In the genomic region with DNA sequence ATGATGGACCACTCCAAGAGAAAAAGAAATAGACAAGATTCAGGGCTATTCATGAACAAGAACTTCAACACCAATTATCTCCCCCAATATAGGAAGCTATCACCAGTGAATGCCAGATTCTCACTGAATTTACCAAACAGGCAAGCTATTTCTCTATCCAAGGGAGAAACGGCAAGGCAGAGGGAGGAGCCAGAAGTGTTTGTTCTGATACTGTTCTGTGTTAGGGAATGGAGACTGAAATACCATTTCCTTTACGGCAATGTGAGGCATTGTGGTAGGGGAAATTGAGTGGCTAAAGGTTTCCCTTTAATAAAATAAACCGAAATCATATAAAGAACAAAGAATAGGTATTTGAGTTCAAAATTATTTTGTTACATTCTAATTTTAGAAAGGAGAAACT, we compare ENCODE assay signal across 24 cellular contexts.
"Had no signal": no experiment of that assay in that cellular context is flagged by ENCODE, and none has a peak within 500 bp of the region (broad histone marks: within the 10 kb centered on the region; RNA-seq: fewer than 3 reads in every experiment).

No MANE protein-coding gene starts in this region.

- H3K27ac Mint-ChIP-seq: activated B cell treated with CpG ODN at 0.5 μM for 24 hours; activated CD4-positive, alpha-beta memory T cell treated with anti-CD3 and anti-CD28 coated beads for 36 hours; activated CD4-positive, alpha-beta T cell treated with anti-CD3 and anti-CD28 coated beads, Interleukin-2, amount 10 ng/mL, durations not matched to agents 7 days and 5 days; activated naive CD4-positive, alpha-beta T cell treated with anti-CD3 and anti-CD28 coated beads, Interleukin-2, amount 50 U/mL, for 72 hours; activated naive CD8-positive, alpha-beta T cell treated with anti-CD3 and anti-CD28 coated beads, Interleukin-2, amount 50 U/mL, for 24 hours; T-helper 1 cell treated with Interleukin-12 subunit alpha and Interleukin-12 subunit beta and Interleukin-4 antibody, amounts not matched to agents 30 μg/mL and 1 μg/mL, for 36 hours had no signal

- H3K36me3 Mint-ChIP-seq: activated CD4-positive, alpha-beta memory T cell treated with anti-CD3 and anti-CD28 coated beads for 36 hours; activated naive CD4-positive, alpha-beta T cell treated with anti-CD3 and anti-CD28 coated beads, Interleukin-2, amount 50 U/mL, for 72 hours had no signal

- ATAC-seq: activated naive CD4-positive, alpha-beta T cell treated with anti-CD3 and anti-CD28 coated beads, Interleukin-2, amount 50 U/mL, for 72 hours; activated naive CD8-positive, alpha-beta T cell treated with anti-CD3 and anti-CD28 coated beads, Interleukin-2, amount 50 U/mL, for 24 hours; activated T-cell treated with anti-CD3 and anti-CD28 coated beads, Interleukin-2, amount 50 U/mL, for 4 hours had no signal

- FAIRE-seq: TTC549 had no signal

- H3K4me3 Mint-ChIP-seq: activated B cell treated with CpG ODN at 0.5 μM for 24 hours; activated CD4-positive, alpha-beta memory T cell treated with anti-CD3 and anti-CD28 coated beads for 36 hours; activated CD4-positive, alpha-beta T cell treated with anti-CD3 and anti-CD28 coated beads, Interleukin-2, amount 10 ng/mL, durations not matched to agents 7 days and 5 days; activated naive CD8-positive, alpha-beta T cell treated with anti-CD3 and anti-CD28 coated beads, Interleukin-2, amount 50 U/mL, for 24 hours; activated T-cell treated with anti-CD3 and anti-CD28 coated beads, Interleukin-2, amount 50 U/mL, for 4 hours; T-helper 1 cell treated with Interleukin-12 subunit alpha and Interleukin-12 subunit beta and Interleukin-4 antibody, amounts not matched to agents 30 μg/mL and 1 μg/mL, for 36 hours had no signal

- DNase-seq: activated B cell treated with CpG ODN at 0.5 μM for 24 hours; activated CD4-positive, alpha-beta memory T cell treated with anti-CD3 and anti-CD28 coated beads for 36 hours; activated CD4-positive, alpha-beta T cell treated with anti-CD3 and anti-CD28 coated beads, Interleukin-2, amount 10 ng/mL, durations not matched to agents 7 days and 5 days; activated CD8-positive, alpha-beta memory T cell treated with anti-CD3 and anti-CD28 coated beads for 24 hours; activated effector memory CD4-positive, alpha-beta T cell treated with anti-CD3 and anti-CD28 coated beads, Interleukin-2, amount 50 U/mL, for 16 hours; activated naive CD4-positive, alpha-beta T cell treated with Interleukin-2 at 50 U/mL for 16 hours; activated naive CD8-positive, alpha-beta T cell treated with anti-CD3 and anti-CD28 coated beads, Interleukin-2, amount 50 U/mL, for 24 hours; activated T-cell treated with anti-CD3 and anti-CD28 coated beads, Interleukin-2, amount 50 U/mL, for 4 hours; amygdala; cerebellar nuclear complex; MM.1S; NCI-H1105; NCI-H1436; NCI-H1694 treated with DMSO at 0.1 percent for 48 hours; NCI-H2029 treated with DMSO at 0.1 percent for 48 hours; NCI-H345; NCI-H510A treated with DMSO at 0.1 percent for 48 hours; NCI-H69; NK-92 treated with Interleukin-12 subunit alpha and Interleukin-12 subunit beta, amount 100 ng/mL, for 24 hours; SHP77 treated with DMSO at 0.1 percent for 48 hours; T1000 had no signal
